19 cellular contexts compared by ENCODE assay signal in the genomic region with DNA sequence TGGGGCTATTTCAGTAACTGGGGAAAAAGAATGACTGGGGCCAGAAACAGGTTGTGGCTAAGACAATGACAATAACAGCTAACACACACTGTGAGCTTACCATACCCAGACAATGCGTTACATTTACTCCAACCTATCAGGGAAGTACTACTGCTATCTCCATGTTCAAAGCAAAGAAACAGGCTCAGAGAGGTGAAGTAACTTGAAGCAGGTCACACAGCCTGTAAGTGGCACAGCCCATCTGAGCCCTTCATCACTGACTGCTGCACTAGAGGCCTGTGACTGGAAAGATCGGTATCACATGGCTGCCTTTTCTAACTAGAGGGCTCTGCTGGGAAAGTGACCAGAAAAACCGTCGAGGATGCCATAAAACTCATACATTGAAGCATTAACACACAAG.
"Had no signal": no experiment of that assay in that cellular context is flagged by ENCODE, and none has a peak within 500 bp of the region (broad histone marks: within the 10 kb centered on the region; RNA-seq: fewer than 3 reads in every experiment).

No MANE protein-coding gene starts in this region.

- H3K27ac Mint-ChIP-seq: memory B cell, mesothelial cell of epicardium, natural killer cell had no signal

- H3K9me3 Mint-ChIP-seq: immature natural killer cell, memory B cell, mesothelial cell of epicardium, natural killer cell, neural crest cell had no signal

- FAIRE-seq: endothelial cell of umbilical vein, keratinocyte had no signal

- ATAC-seq: foreskin keratinocyte, lower lobe of right lung, natural killer cell had no signal

- H3K4me3 ChIP-seq: left ventricle myocardium inferior, lower lobe of right lung, sigmoid colon, skin epidermis, testis, transverse colon had no signal

- DNase-seq: dermis blood vessel endothelial cell; erythroblast; foreskin keratinocyte; immature natural killer cell; left ventricle myocardium inferior; lower lobe of right lung; natural killer cell; sigmoid colon; stimulated activated CD4-positive, alpha-beta T cell treated with anti-CD3 and anti-CD28 coated beads, Interleukin-2, amount 100 ng/mL, for 24 hours; stimulated activated CD4-positive, alpha-beta T cell treated with anti-CD3 and anti-CD28 coated beads, Interleukin-4, amount 100 ng/mL, for 4 hours; stimulated activated naive CD4-positive, alpha-beta T cell treated with Interleukin-2 at 50 U/mL for 16 hours; testis; transverse colon had no signal

- H3K9me3 ChIP-seq: left ventricle myocardium inferior, lower lobe of right lung, sigmoid colon, testis, transverse colon had no signal

- H3K27me3 ChIP-seq: foreskin keratinocyte, sigmoid colon, testis, transverse colon had no signal

- H3K27ac ChIP-seq: foreskin keratinocyte, left ventricle myocardium inferior, lower lobe of right lung, sigmoid colon, skin epidermis, testis, transverse colon had no signal

- H3K4me1 ChIP-seq: foreskin keratinocyte, lower lobe of right lung, sigmoid colon, transverse colon had no signal

- H3K4me3 Mint-ChIP-seq: immature natural killer cell, memory B cell, mesothelial cell of epicardium, natural killer cell, neural crest cell had no signal

- H3K27me3 Mint-ChIP-seq: memory B cell had no signal
